ENCODE assay signal across 23 cellular contexts in the genomic region with DNA sequence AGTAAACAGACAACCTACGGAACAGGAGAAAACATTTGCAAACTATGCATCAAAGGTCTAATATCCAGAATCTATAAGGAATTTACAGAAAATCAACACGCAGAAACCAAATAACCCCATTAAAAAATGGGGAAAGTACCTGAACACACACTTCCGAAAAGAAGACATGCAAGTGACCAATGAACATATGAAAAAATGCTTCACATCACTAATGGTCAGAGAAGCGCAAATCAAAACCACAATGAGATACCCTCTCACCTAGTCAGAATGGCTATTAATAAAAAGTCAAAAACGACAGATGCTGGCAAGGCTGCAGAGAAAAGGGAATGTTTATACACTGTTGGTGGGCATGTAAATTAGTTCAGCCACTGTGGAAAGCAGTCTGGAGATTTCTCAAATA.
"Had no signal": no experiment of that assay in that cellular context is flagged by ENCODE, and none has a peak within 500 bp of the region (broad histone marks: within the 10 kb centered on the region; RNA-seq: fewer than 3 reads in every experiment).

No MANE protein-coding gene starts in this region.

- H3K27me3 Mint-ChIP-seq: naive thymus-derived CD4-positive, alpha-beta T cell; natural killer cell treated with Interleukin-12 subunit alpha and Interleukin-12 subunit beta and Interleukin-15 and Interleukin-18, amount 100 ng/mL, for 72 hours; progenitor cell of endocrine pancreas; stimulated activated naive CD8-positive, alpha-beta T cell treated with anti-CD3 and anti-CD28 coated beads, Interleukin-15, Interleukin-2, amounts not matched to agents 100 ng/mL and 50 ng/mL, for 24 hours had no signal

- ATAC-seq: naive thymus-derived CD4-positive, alpha-beta T cell; natural killer cell treated with Interleukin-12 subunit alpha and Interleukin-12 subunit beta and Interleukin-15 and Interleukin-18, amount 100 ng/mL, for 72 hours; right lobe of liver; upper lobe of right lung had no signal

- H3K36me3 ChIP-seq: ovary, right atrium auricular region, upper lobe of right lung had no signal

- H3K9me3 Mint-ChIP-seq: natural killer cell treated with Interleukin-12 subunit alpha and Interleukin-12 subunit beta and Interleukin-15 and Interleukin-18, amount 100 ng/mL, for 72 hours; stimulated activated effector memory CD8-positive, alpha-beta T cell treated with anti-CD3 and anti-CD28 coated beads, Interleukin-12 subunit alpha, Interleukin-12 subunit beta, amount 100 ng/mL, for 72 hours had no signal

- H3K27me3 ChIP-seq: ovary, right atrium auricular region, right lobe of liver, spleen, suprapubic skin, tibial artery, upper lobe of right lung had no signal

- H3K27ac ChIP-seq: left ventricle myocardium inferior, ovary, right atrium auricular region, right lobe of liver, spleen, suprapubic skin, thoracic aorta, tibial artery, upper lobe of right lung had no signal

- DNase-seq: hypothalamus; immature natural killer cell; left ventricle myocardium inferior; mesendoderm; naive thymus-derived CD4-positive, alpha-beta T cell; ovary; right lobe of liver; small intestine; spleen; stimulated activated CD4-positive, alpha-beta T cell treated with anti-CD3 and anti-CD28 coated beads, Interleukin-4, amount 100 ng/mL, for 24 hours; stimulated activated naive CD4-positive, alpha-beta T cell; tibial artery; trophoblast cell; upper lobe of right lung had no signal

- H3K4me1 Mint-ChIP-seq: immature natural killer cell, mesothelial cell of epicardium had no signal

- H3K9me3 ChIP-seq: right lobe of liver, upper lobe of right lung had no signal

- H3K4me3 ChIP-seq: left ventricle myocardium inferior, lung, ovary, right atrium auricular region, right lobe of liver, spleen, suprapubic skin, thoracic aorta, tibial artery, upper lobe of right lung had no signal

- H3K4me1 ChIP-seq: left ventricle myocardium inferior, right atrium auricular region, right lobe of liver, spleen, suprapubic skin, tibial artery, upper lobe of right lung had no signal

- H3K4me3 Mint-ChIP-seq: immature natural killer cell; mesothelial cell of epicardium; naive thymus-derived CD4-positive, alpha-beta T cell; natural killer cell treated with Interleukin-12 subunit alpha and Interleukin-12 subunit beta and Interleukin-15 and Interleukin-18, amount 100 ng/mL, for 72 hours; stimulated activated effector memory CD8-positive, alpha-beta T cell treated with anti-CD3 and anti-CD28 coated beads, Interleukin-12 subunit alpha, Interleukin-12 subunit beta, amount 100 ng/mL, for 72 hours; stimulated activated naive CD8-positive, alpha-beta T cell treated with anti-CD3 and anti-CD28 coated beads, Interleukin-15, Interleukin-2, amounts not matched to agents 100 ng/mL and 50 ng/mL, for 24 hours had no signal

- H3K27ac Mint-ChIP-seq: immature natural killer cell; mesothelial cell of epicardium; naive thymus-derived CD4-positive, alpha-beta T cell; natural killer cell treated with Interleukin-12 subunit alpha and Interleukin-12 subunit beta and Interleukin-15 and Interleukin-18, amount 100 ng/mL, for 72 hours; progenitor cell of endocrine pancreas; stimulated activated naive CD8-positive, alpha-beta T cell treated with anti-CD3 and anti-CD28 coated beads, Interleukin-15, Interleukin-2, amounts not matched to agents 100 ng/mL and 50 ng/mL, for 24 hours had no signal
